Comparison of ENCODE assay signal across 8 cellular contexts in genomic region chr7:56074371-56074791, GRCh38. TPM values are rescaled to one million over a fixed set of nuclear protein-coding genes. Genes with fewer than 3 reads are reported as not detected.
DNase-seq lines count a peak whose midpoint lies in the region; ATAC-seq and TF ChIP-seq lines count a peak whose summit lies in the region.

No MANE protein-coding gene starts in this region.

- H3K9me3 ChIP-seq in osteoblast (ENCODE audit: low read depth, low read length) (no peaks in the 10 kb centered on the region), transverse colon (no peaks in the 10 kb centered on the region)

- H3K4me2 ChIP-seq in GM23338: no peak overlapping the region
- H3K4me2 ChIP-seq in osteoblast (ENCODE audit: insufficient read depth, low read length): no peak overlapping the region

- no peak for TF ChIP-seq POLR2A in transverse colon (IDR thresholded peaks at IDR 0.05)

- peaks cover 3% of the 10 kb centered on the region for H3K27me3 Mint-ChIP-seq in GM23338 (ENCODE audit: insufficient read depth, low read depth, poor library complexity)
- H3K27me3 Mint-ChIP-seq in activated T-helper 2 cell treated with anti-CD3 and anti-CD28 coated beads, Interferon-gamma antibody, Interleukin-2, Interleukin-4, amounts not matched to agents 10 μg/mL and 5 μg/mL and 100 μg/mL, durations not matched to agents 14 hours and 24 hours and 36 hours (ENCODE audit: low read depth): no peaks in the 10 kb centered on the region

- H3F3A ChIP-seq in GM23338 (replicated peaks; ENCODE audit: low read depth): 0 out of 2 replicates have a peak, but pooled peaks cover 4% of the 10 kb centered on the region

- 21% methylated on average over 19 of the region's 19 CpGs; no CpG with 5 or more reads in 1 of the 2 donors for WGBS in transverse colon (ENCODE audit: low coverage in 1 of 2), 2 donors

- no peak overlapping the region; the same call in 2 of the 3 replicates for H3K4me3 Mint-ChIP-seq in GM23338
- H3K4me3 Mint-ChIP-seq in activated T-helper 2 cell treated with anti-CD3 and anti-CD28 coated beads, Interferon-gamma antibody, Interleukin-2, Interleukin-4, amounts not matched to agents 10 μg/mL and 5 μg/mL and 100 μg/mL, durations not matched to agents 14 hours and 24 hours and 36 hours (ENCODE audit: low read depth): no peak overlapping the region

- H3K4me3 ChIP-seq in GM23338: no peak overlapping the region
- no peak overlapping the region for H3K4me3 ChIP-seq in osteoblast (ENCODE audit: insufficient read depth, low read length)
- no peak overlapping the region for H3K4me3 ChIP-seq in transverse colon

- H3K27me3 ChIP-seq in GM23338 (ENCODE audit: insufficient read depth): no peaks in the 10 kb centered on the region
- H3K27me3 ChIP-seq in foreskin keratinocyte: no peaks in the 10 kb centered on the region
- no peaks in the 10 kb centered on the region for H3K27me3 ChIP-seq in osteoblast (ENCODE audit: insufficient read depth, low read length)
- no peaks in the 10 kb centered on the region for H3K27me3 ChIP-seq in transverse colon

- peak; percentile 98 for ATAC-seq in GM23338
- ATAC-seq in foreskin keratinocyte: peak; percentile 91

- peak overlapping the region; percentile 85; the same call in 1 of the 2 replicates for H3K27ac Mint-ChIP-seq in GM23338
- peak overlapping the region; percentile 13 for H3K27ac Mint-ChIP-seq in activated T-helper 2 cell treated with anti-CD3 and anti-CD28 coated beads, Interferon-gamma antibody, Interleukin-2, Interleukin-4, amounts not matched to agents 10 μg/mL and 5 μg/mL and 100 μg/mL, durations not matched to agents 14 hours and 24 hours and 36 hours

- POLR2A ChIA-PET in RWPE1 (lab: Yijun Ruan, JAX; ENCODE audit: low non-redundant PET): no interaction called here

- peak; percentile 30 for DNase-seq in GF-D8 (lab: John Stamatoyannopoulos, UW)
- peak; percentile 92 for DNase-seq in GM23338 (ENCODE audit: low spot score)
- DNase-seq in LHCN-M2 (ENCODE audit: low read depth): peak; percentile 81
- peak; percentile 82 for DNase-seq in RWPE1 (ENCODE audit: low spot score)
- DNase-seq in activated T-helper 2 cell treated with anti-CD3 and anti-CD28 coated beads, Interferon-gamma antibody, Interleukin-2, Interleukin-4, amounts not matched to agents 10 μg/mL and 5 μg/mL and 100 μg/mL, durations not matched to agents 14 hours and 24 hours and 36 hours (ENCODE audit: low spot score): peak; percentile 55
- peak in 1 of 2 donors; percentile 70 for DNase-seq in foreskin keratinocyte
- peak; percentile 89 for DNase-seq in osteoblast (ENCODE audit: insufficient read length, low spot score, missing footprints)
- peak; percentile 89 for DNase-seq in transverse colon

- TF ChIP-seq CTCF in GM23338 (conservative IDR thresholded peaks at IDR 0.05; ENCODE audit: low read depth in 2 of 2) (peak; percentile 78 to 84), RWPE1 (conservative IDR thresholded peaks at IDR 0.05; ENCODE audit: low read depth) (peak; percentile 96), foreskin keratinocyte (conservative IDR thresholded peaks at IDR 0.05) (peak; percentile 95), osteoblast (IDR thresholded peaks at IDR 0.05; ENCODE audit: extremely low read depth, low read depth, low read length) (peak; percentile 96), transverse colon (IDR thresholded peaks at IDR 0.05) (peak; percentile 86 to 92 (median 92))

- H3K27ac ChIP-seq in GM23338 (ENCODE audit: low read depth): no peak overlapping the region
- H3K27ac ChIP-seq in RWPE1: peak overlapping the region; percentile 54
- H3K27ac ChIP-seq in foreskin keratinocyte: no peak overlapping the region
- H3K27ac ChIP-seq in osteoblast (ENCODE audit: low read depth, low read length): no peak overlapping the region
- H3K27ac ChIP-seq in transverse colon: peak overlapping the region in 2 of 4 donors; percentile 45 to 50

- H2AFZ ChIP-seq in GM23338 (no peak overlapping the region), osteoblast (ENCODE audit: low read length) (peak overlapping the region; percentile 30)

- no peaks in the 10 kb centered on the region for H3K4me1 ChIP-seq in GM23338 (ENCODE audit: insufficient read depth)
- H3K4me1 ChIP-seq in foreskin keratinocyte: no peaks in the 10 kb centered on the region
- peaks cover 7% of the 10 kb centered on the region for H3K4me1 ChIP-seq in osteoblast (ENCODE audit: insufficient read depth, low read length)
- H3K4me1 ChIP-seq in transverse colon: peaks cover 0 to 16% (median 4%) of the 10 kb centered on the region in 4 donors

- H3K36me3 ChIP-seq in GM23338 (ENCODE audit: insufficient read depth) (peaks cover 15% of the 10 kb centered on the region; the same call in 1 of the 2 replicates), osteoblast (ENCODE audit: insufficient read depth, low read length) (peaks cover 30% of the 10 kb centered on the region), transverse colon (peaks cover 0 to 10% (median 4%) of the 10 kb centered on the region in 4 donors)

- in situ Hi-C loops in transverse colon (cut with MboI; ENCODE audit: low pct_ligation_motif_present in 1 of 4, low pct_unique_long_range_greater_than_20kb in 1 of 4, low sequenced_read_pairs in 3 of 4): loop anchor here (5.0 to 10.0 kb wide), 4 partner anchors 67 to 430 kb away; no protein-coding TSS in a partner anchor

- H4K20me1 ChIP-seq in GM23338 (replicated peaks; ENCODE audit: insufficient read depth) (no peaks in the 10 kb centered on the region), osteoblast (ENCODE audit: insufficient read depth, low read length) (no peaks in the 10 kb centered on the region)

- no peak for TF ChIP-seq EP300 in transverse colon (IDR thresholded peaks at IDR 0.05; ENCODE audit: low read depth)

- H3K4me1 Mint-ChIP-seq in GM23338: peaks cover 2% of the 10 kb centered on the region
- peaks cover 4% of the 10 kb centered on the region for H3K4me1 Mint-ChIP-seq in activated T-helper 2 cell treated with anti-CD3 and anti-CD28 coated beads, Interferon-gamma antibody, Interleukin-2, Interleukin-4, amounts not matched to agents 10 μg/mL and 5 μg/mL and 100 μg/mL, durations not matched to agents 14 hours and 24 hours and 36 hours (ENCODE audit: low read depth)

- peaks cover 38% of the 10 kb centered on the region for H3K36me3 Mint-ChIP-seq in GM23338 (ENCODE audit: low read depth)
- H3K36me3 Mint-ChIP-seq in activated T-helper 2 cell treated with anti-CD3 and anti-CD28 coated beads, Interferon-gamma antibody, Interleukin-2, Interleukin-4, amounts not matched to agents 10 μg/mL and 5 μg/mL and 100 μg/mL, durations not matched to agents 14 hours and 24 hours and 36 hours (ENCODE audit: low read depth): peaks cover 36% of the 10 kb centered on the region

- no peaks in the 10 kb centered on the region for H3K9me2 ChIP-seq in GM23338 (ENCODE audit: insufficient read depth)

- H3K9me3 Mint-ChIP-seq in GM23338: peaks cover 3% of the 10 kb centered on the region; the same call in 1 of the 3 replicates
- H3K9me3 Mint-ChIP-seq in activated T-helper 2 cell treated with anti-CD3 and anti-CD28 coated beads, Interferon-gamma antibody, Interleukin-2, Interleukin-4, amounts not matched to agents 10 μg/mL and 5 μg/mL and 100 μg/mL, durations not matched to agents 14 hours and 24 hours and 36 hours: no peaks in the 10 kb centered on the region

- intact Hi-C loops in activated T-helper 2 cell treated with anti-CD3 and anti-CD28 coated beads, Interferon-gamma antibody, Interleukin-2, Interleukin-4, amounts not matched to agents 10 μg/mL and 5 μg/mL and 100 μg/mL, durations not matched to agents 14 hours and 24 hours and 36 hours (cut with micrococcal nuclease): loop anchor here (1.0 kb wide), 2 partner anchors 70 to 433 kb away; no protein-coding TSS in a partner anchor
- intact Hi-C loops in transverse colon (cut with DNase I; ENCODE audit: low total_unique reads): no loop called here

- CTCF ChIA-PET in RWPE1 (lab: Yijun Ruan, JAX): interaction anchor here (0.6 to 1.2 kb wide), 7 partner anchors 18 to 433 kb away, joined by 3 to 6 read pairs (median 4); partner anchors contain the start of gene PHKG1

- H3K79me2 ChIP-seq in GM23338 (replicated peaks; ENCODE audit: insufficient read depth) (no peaks in the 10 kb centered on the region), osteoblast (ENCODE audit: insufficient read depth, low read length) (no peaks in the 10 kb centered on the region)

RNA-seq across cellular contexts. Expression of gene SUMF2, which starts 10.3 kb away (rescaled TPM):
- total RNA-seq in GM23338 (2014; rRNA removed; shearing (Covaris generic)): 45.7 and 52.9 TPM in 2 replicates
- polyA plus RNA-seq in GM23338 (2016; fragmentation: Nextera tagmentation; extraction: Ambion mirVana): 31.4 and 32.9 TPM in 2 replicates
- 252 and 253 TPM in 2 replicates for total RNA-seq in LHCN-M2 (2014; rRNA removed)
- polyA plus RNA-seq in LHCN-M2 (2012): 201 TPM
- total RNA-seq in activated T-helper 2 cell treated with anti-CD3 and anti-CD28 coated beads, Interferon-gamma antibody, Interleukin-2, Interleukin-4, amounts not matched to agents 10 μg/mL and 5 μg/mL and 100 μg/mL, durations not matched to agents 14 hours and 24 hours and 36 hours: 153 and 158 TPM in 2 replicates
- 97.4 and 109 TPM in 2 replicates for total RNA-seq in foreskin keratinocyte
- polyA plus RNA-seq in foreskin keratinocyte: 91.6 and 105 TPM in 2 replicates
- total RNA-seq in osteoblast: 230 and 231 TPM in 2 replicates
- 100 to 1,000 TPM in 3 of 4 donors, 10 to 100 TPM in 1; 93.4 to 481 (median 127) TPM for total RNA-seq in transverse colon

RNA-seq across cellular contexts. Expression of gene PHKG1, which starts 18.4 kb away (rescaled TPM):
- not detected in 2 replicates for total RNA-seq in GM23338 (2014; rRNA removed; shearing (Covaris generic))
- polyA plus RNA-seq in GM23338 (2016; fragmentation: Nextera tagmentation; extraction: Ambion mirVana): 0.38 TPM in 1 of 2 replicates, not detected in the other
- 0.38 and 0.46 TPM in 2 replicates for total RNA-seq in LHCN-M2 (2014; rRNA removed)
- 0.86 TPM for polyA plus RNA-seq in LHCN-M2 (2012)
- 2.5 and 3.6 TPM in 2 replicates for total RNA-seq in activated T-helper 2 cell treated with anti-CD3 and anti-CD28 coated beads, Interferon-gamma antibody, Interleukin-2, Interleukin-4, amounts not matched to agents 10 μg/mL and 5 μg/mL and 100 μg/mL, durations not matched to agents 14 hours and 24 hours and 36 hours
- 0.35 and 0.41 TPM in 2 replicates for total RNA-seq in foreskin keratinocyte
- polyA plus RNA-seq in foreskin keratinocyte: 0.19 and 0.38 TPM in 2 replicates
- 1.8 and 2.1 TPM in 2 replicates for total RNA-seq in osteoblast
- 1 to 10 TPM in 3 of 4 donors, not detected in 1; 1.2 to 9.7 (median 1.6) TPM for total RNA-seq in transverse colon

RNA-seq across cellular contexts. Expression of gene CCT6A, which starts 22.8 kb away (rescaled TPM):
- 266 and 318 TPM in 2 replicates for total RNA-seq in GM23338 (2014; rRNA removed; shearing (Covaris generic))
- 497 and 505 TPM in 2 replicates for polyA plus RNA-seq in GM23338 (2016; fragmentation: Nextera tagmentation; extraction: Ambion mirVana)
- total RNA-seq in LHCN-M2 (2014; rRNA removed): 318 and 320 TPM in 2 replicates
- polyA plus RNA-seq in LHCN-M2 (2012): 153 TPM
- 259 and 263 TPM in 2 replicates for total RNA-seq in activated T-helper 2 cell treated with anti-CD3 and anti-CD28 coated beads, Interferon-gamma antibody, Interleukin-2, Interleukin-4, amounts not matched to agents 10 μg/mL and 5 μg/mL and 100 μg/mL, durations not matched to agents 14 hours and 24 hours and 36 hours
- total RNA-seq in foreskin keratinocyte: 253 and 295 TPM in 2 replicates
- polyA plus RNA-seq in foreskin keratinocyte: 242 and 266 TPM in 2 replicates
- total RNA-seq in osteoblast: 130 and 141 TPM in 2 replicates
- 10 to 100 TPM; 47.9 to 92.9 (median 70.9) TPM for total RNA-seq in transverse colon

RNA-seq across cellular contexts. Expression of gene PSPH, which starts 23.1 kb away (rescaled TPM):
- 143 and 149 TPM in 2 replicates for total RNA-seq in GM23338 (2014; rRNA removed; shearing (Covaris generic))
- 35.8 and 38.3 TPM in 2 replicates for polyA plus RNA-seq in GM23338 (2016; fragmentation: Nextera tagmentation; extraction: Ambion mirVana)
- total RNA-seq in LHCN-M2 (2014; rRNA removed): 81.0 and 103 TPM in 2 replicates
- polyA plus RNA-seq in LHCN-M2 (2012): 24.8 TPM
- total RNA-seq in activated T-helper 2 cell treated with anti-CD3 and anti-CD28 coated beads, Interferon-gamma antibody, Interleukin-2, Interleukin-4, amounts not matched to agents 10 μg/mL and 5 μg/mL and 100 μg/mL, durations not matched to agents 14 hours and 24 hours and 36 hours: 18.4 and 20.8 TPM in 2 replicates
- 32.4 and 41.5 TPM in 2 replicates for total RNA-seq in foreskin keratinocyte
- 18.0 and 20.4 TPM in 2 replicates for polyA plus RNA-seq in foreskin keratinocyte
- 45.4 and 49.9 TPM in 2 replicates for total RNA-seq in osteoblast
- 10 to 100 TPM in 2 of 4 donors, 1 to 10 TPM in 2; 8.9 to 15.1 (median 10.0) TPM for total RNA-seq in transverse colon

RNA-seq across cellular contexts. Expression of gene CHCHD2, which starts 31.9 kb away (rescaled TPM):
- not detected in 2 replicates for total RNA-seq in GM23338 (2014; rRNA removed; shearing (Covaris generic))
- polyA plus RNA-seq in GM23338 (2016; fragmentation: Nextera tagmentation; extraction: Ambion mirVana) (0.94 and 1.8 TPM in 2 replicates), foreskin keratinocyte (694 and 786 TPM in 2 replicates)
- total RNA-seq in LHCN-M2 (2014; rRNA removed) (641 and 683 TPM in 2 replicates), foreskin keratinocyte (536 and 559 TPM in 2 replicates), osteoblast (183 and 202 TPM in 2 replicates), transverse colon (100 to 1,000 TPM in 3 of 4 donors, 10 to 100 TPM in 1; 99.9 to 395 (median 254) TPM)
- polyA plus RNA-seq in LHCN-M2 (2012): 700 TPM
- 660 TPM in 2 replicates for total RNA-seq in activated T-helper 2 cell treated with anti-CD3 and anti-CD28 coated beads, Interferon-gamma antibody, Interleukin-2, Interleukin-4, amounts not matched to agents 10 μg/mL and 5 μg/mL and 100 μg/mL, durations not matched to agents 14 hours and 24 hours and 36 hours
